25 cellular contexts compared by ENCODE assay signal in the genomic region with DNA sequence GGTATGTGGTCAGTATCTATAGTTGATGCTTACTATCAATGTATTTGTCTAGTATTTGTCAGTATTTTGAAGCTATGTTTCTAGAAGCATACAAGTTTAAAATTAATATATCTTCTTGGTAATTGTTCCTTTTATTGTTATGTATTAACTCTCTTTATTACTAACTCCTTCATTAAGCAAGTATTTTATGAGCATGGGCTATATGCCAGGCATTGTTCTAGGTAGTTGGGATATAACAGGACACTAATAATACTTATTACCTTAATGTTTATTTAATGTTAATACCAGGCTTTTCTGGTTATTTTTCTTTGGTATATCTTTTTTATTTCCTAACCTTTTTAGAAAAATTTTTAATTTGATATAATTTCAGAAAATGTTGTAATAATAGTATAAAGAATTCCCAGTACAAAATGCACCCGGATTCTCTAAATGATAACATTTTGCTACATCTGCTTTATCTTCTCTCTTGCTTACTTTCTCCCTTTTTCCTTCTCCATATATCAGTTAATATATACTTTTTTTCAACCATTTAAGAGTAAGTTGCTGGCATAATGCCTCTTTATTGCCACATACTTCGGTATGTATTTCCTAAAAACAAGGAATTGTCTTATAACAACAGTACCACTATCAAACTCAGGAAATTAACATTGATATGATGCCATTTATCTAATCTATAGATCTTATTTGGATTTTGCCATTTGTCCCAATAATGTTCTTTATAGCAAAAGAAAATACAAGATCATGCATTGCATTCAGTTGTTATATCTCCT. TPM values are rescaled to one million over a fixed set of nuclear protein-coding genes. Genes with fewer than 3 reads are reported as not detected.
DNase-seq lines count a peak whose midpoint lies in the region; ATAC-seq, FAIRE-seq and TF ChIP-seq lines count a peak whose summit lies in the region.
"Had no signal": no experiment of that assay in that cellular context is flagged by ENCODE, and none has a peak within 500 bp of the region (broad histone marks: within the 10 kb centered on the region; RNA-seq: fewer than 3 reads in every experiment).

No MANE protein-coding gene starts in this region.

- H2BK5ac ChIP-seq in IMR-90 (ENCODE audit: low read depth, low read length, poor library complexity, severe bottlenecking): no peak overlapping the region

- H2AK9ac ChIP-seq in IMR-90 (replicated peaks; ENCODE audit: low read depth, low read length, poor library complexity): no peak overlapping the region

- H3K9me3 ChIP-seq in IMR-90 (ENCODE audit: control insufficient read depth, insufficient read depth, low read length) (no peaks in the 10 kb centered on the region), astrocyte (ENCODE audit: insufficient read depth, low read depth, low read length) (no peaks in the 10 kb centered on the region), suprapubic skin (no peaks in the 10 kb centered on the region), vagina (no peaks in the 10 kb centered on the region)
- H3K9me3 ChIP-seq: BLaER1 had no signal

- no peak overlapping the region for H3K4ac ChIP-seq in IMR-90 (ENCODE audit: low read depth, low read length)

- H3K4me1 Mint-ChIP-seq in astrocyte (ENCODE audit: low read depth, unreplicated experiment): no peaks in the 10 kb centered on the region

- H3K36me3 Mint-ChIP-seq in astrocyte (ENCODE audit: low read depth, unreplicated experiment): peaks cover 3% of the 10 kb centered on the region
- H3K36me3 Mint-ChIP-seq: CD4-positive, alpha-beta memory T cell had no signal

- ATAC-seq in IMR-90 (ENCODE audit: low read depth) (no peak), HG03108 (IDR thresholded peaks at IDR 0.05; ENCODE audit: unreplicated experiment) (no peak), GM18868 (IDR thresholded peaks at IDR 0.05; ENCODE audit: unreplicated experiment) (no peak)

- TF ChIP-seq EP300 in suprapubic skin (IDR thresholded peaks at IDR 0.05): no peak

- TF ChIP-seq POLR2A in IMR-90 (IDR thresholded peaks at IDR 0.05; ENCODE audit: low read depth, low read length) (no peak), suprapubic skin (IDR thresholded peaks at IDR 0.05) (no peak), vagina (IDR thresholded peaks at IDR 0.05) (no peak)

- no peak overlapping the region for H3K9ac ChIP-seq in IMR-90 (ENCODE audit: low read depth, low read length)
- no peak overlapping the region for H3K9ac ChIP-seq in astrocyte (ENCODE audit: low read length)
- H3K9ac ChIP-seq: BLaER1 had no signal

- H2BK15ac ChIP-seq in IMR-90 (ENCODE audit: low read depth, low read length): no peak overlapping the region

- no peak overlapping the region for H3K23ac ChIP-seq in IMR-90 (ENCODE audit: low read depth, low read length)

- no peak overlapping the region for H3K18ac ChIP-seq in IMR-90 (ENCODE audit: low read depth, low read length)

- in situ Hi-C loops in IMR-90 (cut with MboI; ENCODE audit: low sequenced_read_pairs): no loop called here

- peaks cover 2% of the 10 kb centered on the region for H3K9me3 Mint-ChIP-seq in astrocyte (ENCODE audit: unreplicated experiment)

- TF ChIP-seq RAD21 in IMR-90 (IDR thresholded peaks at IDR 0.05; ENCODE audit: low read length): no peak

- H2AFZ ChIP-seq in IMR-90 (replicated peaks; ENCODE audit: low read length, poor library complexity): no peak overlapping the region
- H2AFZ ChIP-seq in astrocyte (ENCODE audit: low read depth, low read length): no peak overlapping the region
- H2AFZ ChIP-seq: PC-9 had no signal

- H3K14ac ChIP-seq in IMR-90 (replicated peaks; ENCODE audit: low read depth, low read length): no peak overlapping the region

- H3K4me2 ChIP-seq in IMR-90 (ENCODE audit: low read depth, low read length) (no peak overlapping the region), astrocyte (ENCODE audit: low read length) (no peak overlapping the region)
- H3K4me2 ChIP-seq: BLaER1, PC-9 had no signal

- DNase-seq in IMR-90 (peak; percentile 19), astrocyte (ENCODE audit: low read depth) (no peak), fibroblast of peridontal ligament (ENCODE audit: extremely low read depth) (peak; percentile 22), renal cortical epithelial cell (ENCODE audit: low read depth) (peak; percentile 58), suprapubic skin (ENCODE audit: low spot score in 2 of 2) (no peak), vagina (ENCODE audit: extremely low spot score in 2 of 2) (no peak)
- DNase-seq: CD4-positive, alpha-beta memory T cell; DND-41; GDM1; KBM-7; NCI-H1092 treated with DMSO at 0.1 percent for 48 hours; NCI-H1436 treated with DMSO at 0.1 percent for 48 hours; NCI-H1930; NCI-H2227 treated with DMSO at 0.1 percent for 48 hours; NCI-H510A treated with DMSO at 0.1 percent for 48 hours; NCI-H748 treated with DMSO at 0.1 percent for 48 hours; PC-9; RPMI8226; SHP77 had no signal

- H2AK5ac ChIP-seq in IMR-90 (ENCODE audit: low read depth, low read length): no peak overlapping the region

- H3K79me1 ChIP-seq in IMR-90 (ENCODE audit: low read depth in 1 of 2, low read length in 2 of 2): no peaks in the 10 kb centered on the region

- WGBS in IMR-90 (ENCODE audit: extremely low coverage in 2 of 2, insufficient read length in 1 of 2), 2 experiments: no CpG with 5 or more reads among the region's 2 CpGs
- 74% methylated on average over 2 of the region's 2 CpGs for WGBS in suprapubic skin

- no TSS peak for BruUV-seq in IMR-90 (replicated peaks; lab: Mats Ljungman, UMichigan)

- H4K8ac ChIP-seq in IMR-90 (ENCODE audit: low read depth in 2 of 2, low read length in 2 of 2): no peak overlapping the region

- no peaks in the 10 kb centered on the region for H3K27me3 Mint-ChIP-seq in astrocyte (ENCODE audit: low read depth, unreplicated experiment)

- CTCF ChIA-PET in IMR-90 (lab: Yijun Ruan, JAX): no interaction called here

- no peak overlapping the region for H4K5ac ChIP-seq in IMR-90 (ENCODE audit: low read depth, low read length)

- H3K27ac Mint-ChIP-seq in astrocyte (ENCODE audit: unreplicated experiment): no peak overlapping the region
- H3K27ac Mint-ChIP-seq: CD4-positive, alpha-beta memory T cell had no signal

- FAIRE-seq in astrocyte (lab: Jason Lieb, UNC): peak; percentile 23
- FAIRE-seq: GM18507, H1 had no signal

- no peak overlapping the region for H3K56ac ChIP-seq in IMR-90 (ENCODE audit: extremely low read depth, insufficient read depth, low read length)

- H3K4me3 ChIP-seq in IMR-90 (ENCODE audit: insufficient read depth, low read depth, low read length): no peak overlapping the region
- H3K4me3 ChIP-seq in astrocyte (ENCODE audit: insufficient read depth, low read depth, low read length): no peak overlapping the region
- no peak overlapping the region for H3K4me3 ChIP-seq in suprapubic skin
- H3K4me3 ChIP-seq in vagina: no peak overlapping the region
- H3K4me3 ChIP-seq: BLaER1, PC-9, SK-N-MC had no signal

- intact Hi-C loops in IMR-90 (cut with micrococcal nuclease): no loop called here
- intact Hi-C loops in vagina (cut with DNase I): no loop called here

- H3K4me3 Mint-ChIP-seq in astrocyte (ENCODE audit: unreplicated experiment): no peak overlapping the region
- H3K4me3 Mint-ChIP-seq: CD4-positive, alpha-beta memory T cell had no signal

- peaks cover 2% of the 10 kb centered on the region; the same call in 1 of the 2 replicates for H3K4me1 ChIP-seq in IMR-90 (ENCODE audit: control insufficient read depth, insufficient read depth, low read length)
- H3K4me1 ChIP-seq in astrocyte (ENCODE audit: insufficient read depth, low read length): no peaks in the 10 kb centered on the region
- H3K4me1 ChIP-seq in suprapubic skin: no peaks in the 10 kb centered on the region
- no peaks in the 10 kb centered on the region for H3K4me1 ChIP-seq in vagina
- H3K4me1 ChIP-seq: BLaER1 had no signal

- POLR2A ChIA-PET in IMR-90 (lab: Charles Lee; ENCODE audit: unreplicated experiment): no interaction called here

- H4K20me1 ChIP-seq in IMR-90 (ENCODE audit: insufficient read depth, low read length) (no peaks in the 10 kb centered on the region), astrocyte (ENCODE audit: insufficient read depth, low read length) (no peaks in the 10 kb centered on the region)
- H4K20me1 ChIP-seq: BLaER1 had no signal

- H3K27ac ChIP-seq in IMR-90 (ENCODE audit: insufficient read depth, low read length) (no peak overlapping the region), astrocyte (ENCODE audit: low read depth, low read length) (no peak overlapping the region), suprapubic skin (no peak overlapping the region), vagina (no peak overlapping the region)
- H3K27ac ChIP-seq: BLaER1, PC-9, SK-N-MC had no signal

- TF ChIP-seq CTCF in IMR-90 (conservative IDR thresholded peaks at IDR 0.05; ENCODE audit: low read depth, low read length) (no peak), astrocyte (IDR thresholded peaks at IDR 0.05; ENCODE audit: insufficient read depth, low read depth, low read length) (no peak), suprapubic skin (IDR thresholded peaks at IDR 0.05) (no peak), vagina (IDR thresholded peaks at IDR 0.05) (no peak)

- H4K91ac ChIP-seq in IMR-90 (ENCODE audit: insufficient read depth, low read depth, low read length): no peak overlapping the region

- dilution Hi-C loops in IMR-90 (cut with HindIII; ENCODE audit: low sequenced_read_pairs, unreplicated experiment): no loop called here

- H3K79me2 ChIP-seq in astrocyte (ENCODE audit: insufficient read depth, low read length): no peaks in the 10 kb centered on the region

- H3K27me3 ChIP-seq in IMR-90 (ENCODE audit: control insufficient read depth, insufficient read depth, low read length): no peaks in the 10 kb centered on the region
- H3K27me3 ChIP-seq in astrocyte (ENCODE audit: insufficient read depth, low read length): no peaks in the 10 kb centered on the region
- H3K27me3 ChIP-seq in suprapubic skin: no peaks in the 10 kb centered on the region
- no peaks in the 10 kb centered on the region for H3K27me3 ChIP-seq in vagina
- H3K27me3 ChIP-seq: BLaER1 had no signal

- H3K9me1 ChIP-seq in IMR-90 (ENCODE audit: insufficient read depth, low read length): 0 out of 2 replicates have a peak, but pooled peaks cover 3% of the 10 kb centered on the region

- H3K36me3 ChIP-seq in IMR-90 (ENCODE audit: control insufficient read depth, insufficient read depth, low read length): no peaks in the 10 kb centered on the region
- no peaks in the 10 kb centered on the region for H3K36me3 ChIP-seq in astrocyte (ENCODE audit: insufficient read depth, low read length)
- no peaks in the 10 kb centered on the region for H3K36me3 ChIP-seq in suprapubic skin
- H3K36me3 ChIP-seq in vagina: no peaks in the 10 kb centered on the region
- H3K36me3 ChIP-seq: BLaER1 had no signal

- H2BK120ac ChIP-seq in IMR-90 (ENCODE audit: low read depth, low read length): no peak overlapping the region

- H2BK20ac ChIP-seq in IMR-90 (ENCODE audit: low read depth, low read length): no peak overlapping the region

RNA-seq across cellular contexts. Expression of gene LRRC49, which starts 30.9 kb away (rescaled TPM):
- total RNA-seq in IMR-90 (2012; rRNA removed): 16.8 and 19.2 TPM in 2 replicates
- polyA plus RNA-seq in IMR-90 (2012; rRNA removed): 7.2 and 8.6 TPM in 2 replicates
- 3.8 TPM in 2 replicates for polyA plus RNA-seq in IMR-90 (2012; cell fraction: cytosol; rRNA removed)
- polyA plus RNA-seq in IMR-90 (2012; cell fraction: nucleus; rRNA removed; ENCODE audit: low replicate concordance): 5.3 and 21.3 TPM in 2 replicates
- 4.7 and 6.8 TPM in 2 replicates for total RNA-seq in astrocyte
- total RNA-seq in renal cortical epithelial cell: 11.1 and 22.0 TPM in 2 replicates
- 10 to 100 TPM in 1 of 4 donors, 1 to 10 TPM in 3; 3.3 to 12.6 (median 3.6) TPM for total RNA-seq in suprapubic skin
- total RNA-seq in vagina: 8.8 TPM

RNA-seq across cellular contexts. Expression of gene THAP10, which starts 31.3 kb away (rescaled TPM):
- total RNA-seq in IMR-90 (2012; rRNA removed) (2.3 and 3.6 TPM in 2 replicates), astrocyte (1.6 TPM in 2 replicates), renal cortical epithelial cell (1.0 and 2.4 TPM in 2 replicates), suprapubic skin (1 to 10 TPM in 3 of 4 donors, under 1 TPM in 1; 0.87 to 2.7 (median 1.2) TPM), vagina (2.7 TPM)
- polyA plus RNA-seq in IMR-90 (2012; rRNA removed): 2.8 and 3.0 TPM in 2 replicates
- 1.6 and 1.8 TPM in 2 replicates for polyA plus RNA-seq in IMR-90 (2012; cell fraction: cytosol; rRNA removed)
- 0.86 and 1.4 TPM in 2 replicates for polyA plus RNA-seq in IMR-90 (2012; cell fraction: nucleus; rRNA removed; ENCODE audit: low replicate concordance)

Comparison
In these comparisons a context has a peak if more than half of its experiments do, and no peak if none do; other contexts are left out.
1. DNase-seq: peak in IMR-90 (single experiment), fibroblast of peridontal ligament (single experiment) and renal cortical epithelial cell (single experiment); none in astrocyte (single experiment), suprapubic skin (0 of 2) and vagina (0 of 2).